Comparison of ENCODE assay signal across 8 cellular contexts in the genomic region with DNA sequence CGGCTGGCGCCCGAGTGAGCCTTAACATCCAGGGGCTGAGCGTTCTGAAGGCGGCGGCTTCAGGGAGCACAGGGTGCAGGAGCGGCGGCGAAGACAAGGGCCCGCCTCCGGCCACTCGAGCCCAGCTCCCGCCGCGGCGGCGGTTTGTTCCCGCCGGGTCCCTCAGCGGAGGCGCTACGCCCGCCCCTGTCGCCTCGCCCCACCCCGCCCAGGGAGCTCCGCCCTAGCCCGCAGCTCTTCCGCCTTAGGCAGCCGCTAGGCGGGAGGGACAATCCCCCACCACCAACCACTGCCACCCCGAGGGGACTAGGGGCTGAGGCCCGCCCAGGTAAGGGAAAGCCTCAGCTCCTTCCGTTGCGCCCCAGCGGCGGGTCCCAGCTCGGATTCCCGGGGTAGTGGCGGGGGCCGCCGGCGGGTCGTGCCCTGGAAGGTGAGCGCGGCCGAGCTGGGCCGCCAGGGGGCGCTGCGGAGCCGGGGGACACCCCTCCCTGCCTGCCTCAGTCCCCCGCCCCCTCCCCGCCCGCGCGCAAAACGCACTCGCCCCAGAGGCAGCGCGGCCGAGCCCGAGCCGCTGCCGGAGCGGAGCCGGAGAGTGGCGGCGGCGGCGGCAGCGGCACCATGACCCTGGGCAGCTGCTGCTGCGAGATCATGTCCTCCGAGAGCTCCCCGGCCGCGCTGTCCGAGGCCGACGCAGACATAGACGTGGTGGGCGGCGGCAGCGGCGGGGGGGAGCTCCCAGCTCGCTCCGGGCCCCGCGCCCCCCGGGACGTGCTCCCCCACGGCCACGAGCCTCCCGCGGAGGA. TPM values are rescaled to one million over a fixed set of nuclear protein-coding genes. Genes with fewer than 3 reads are reported as not detected.
DNase-seq lines count a peak whose midpoint lies in the region; ATAC-seq, FAIRE-seq and TF ChIP-seq lines count a peak whose summit lies in the region.

A gene (plus strand): TSS at position 527 of the 803 bp plus-strand sequence. CDS start 92 bp downstream, at position 619.

- TF ChIP-seq POLR2A in GM10847 (IDR thresholded peaks at IDR 0.05; ENCODE audit: extremely low read depth, insufficient read length) (peak; percentile 51), heart left ventricle (IDR thresholded peaks at IDR 0.05) (peak in 1 of 2 donors; percentile 62), prostate gland (IDR thresholded peaks at IDR 0.05) (peak; percentile 19)

- 0 to 1% (median 1%) methylated on average over 11 to 94 of the region's 94 CpGs for WGBS in heart left ventricle, 4 donors
- under 1% methylated on average over 58 of the region's 94 CpGs for WGBS in prostate gland

- no peaks in the 10 kb centered on the region for H3K9me2 ChIP-seq in MM.1S (replicated peaks; ENCODE audit: insufficient read depth, low read length)

- H3K36me3 ChIP-seq in HEK293 (ENCODE audit: control insufficient read depth in 2 of 2, insufficient read depth in 1 of 2, low read length in 2 of 2) (peaks cover 0 to 34% of the 10 kb centered on the region in 2 experiments; a peak in 1 of 3 replicates), MM.1S (replicated peaks; ENCODE audit: insufficient read depth, low read length) (no peaks in the 10 kb centered on the region), SK-N-MC (ENCODE audit: insufficient read depth, low read length) (no peaks in the 10 kb centered on the region), heart left ventricle (no peaks in the 10 kb centered on the region), prostate gland (no peaks in the 10 kb centered on the region)

- H3K9me3 ChIP-seq in HEK293 (ENCODE audit: control insufficient read depth, insufficient read depth, low read depth, low read length) = no peaks in the 10 kb centered on the region
- no peaks in the 10 kb centered on the region for H3K9me3 ChIP-seq in MM.1S (replicated peaks; ENCODE audit: insufficient read depth, low read length)
- no peaks in the 10 kb centered on the region for H3K9me3 ChIP-seq in SK-N-MC (ENCODE audit: low read depth, low read length)
- H3K9me3 ChIP-seq in heart left ventricle = no peaks in the 10 kb centered on the region
- H3K9me3 ChIP-seq in prostate gland = no peaks in the 10 kb centered on the region

- peak; percentile 90 to 92 for ATAC-seq in activated naive CD4-positive, alpha-beta T cell treated with anti-CD3 and anti-CD28 coated beads, Interleukin-2, amount 50 U/mL, for 72 hours
- ATAC-seq in heart left ventricle = peak; percentile 92 to 95 (median 95)

- H3K27me3 ChIP-seq in MM.1S (replicated peaks; ENCODE audit: insufficient read depth, low read length) (peaks cover 1% of the 10 kb centered on the region; the same call in 1 of the 2 replicates), heart left ventricle (peaks cover 43 to 98% (median 84%) of the 10 kb centered on the region in 9 donors), prostate gland (replicated peaks; ENCODE audit: insufficient read depth) (peaks cover 35% of the 10 kb centered on the region)

- TF ChIP-seq CTCF in HEK293 (tag by site-specific recombination; IDR thresholded peaks at IDR 0.05) = peak; percentile 98
- peak; percentile 74 for TF ChIP-seq CTCF in MM.1S (IDR thresholded peaks at IDR 0.05; ENCODE audit: low read length)
- TF ChIP-seq CTCF in heart left ventricle (IDR thresholded peaks at IDR 0.05) = peak; percentile 92 to 100 (median 98)
- peak; percentile 98 to 99 (median 98) for TF ChIP-seq CTCF in prostate gland (IDR thresholded peaks at IDR 0.05)

- no peaks in the 10 kb centered on the region; the same call in 1 of the 2 replicates for H4K20me1 ChIP-seq in MM.1S (ENCODE audit: insufficient read depth, low read length)

- no peaks in the 10 kb centered on the region for H3F3A ChIP-seq in MM.1S (ENCODE audit: insufficient read depth, low read length)

- peaks cover 28% of the 10 kb centered on the region for H3K79me2 ChIP-seq in MM.1S (ENCODE audit: low read length)

- H3K36me3 Mint-ChIP-seq in activated naive CD4-positive, alpha-beta T cell treated with anti-CD3 and anti-CD28 coated beads, Interleukin-2, amount 50 U/mL, for 72 hours = peaks cover 6 to 21% of the 10 kb centered on the region in 2 donors

- peak within 1 kb of the TSS; percentile 95 for H2AFZ ChIP-seq in MM.1S (ENCODE audit: low read length)

- intact Hi-C loops in heart left ventricle (cut with DNase I) (loop anchor here in 4 of 10 donors (1.0 to 5.0 kb wide), 4 partner anchors 130 to 273 kb away; no protein-coding TSS in a partner anchor), prostate gland (cut with DNase I) (loop anchor here (2.0 to 5.0 kb wide), 2 partner anchors 140 to 273 kb away; no protein-coding TSS in a partner anchor)

- H3K9ac ChIP-seq in MM.1S (ENCODE audit: low read length) (peak within 1 kb of the TSS; percentile 70), SK-N-MC (ENCODE audit: insufficient read length) (peak within 1 kb of the TSS; percentile 82)

- CTCF ChIA-PET in HEK293 (lab: Yijun Ruan, JAX) = interaction anchor here (0.5 to 9.7 kb wide), 67 partner anchors 9 to 954 kb away, joined by 3 to 120 read pairs (median 4); a partner anchor contains a TSS

- FAIRE-seq in urothelium cell line (lab: Jason Lieb, UNC) = peak; percentile 86

- POLR2A ChIA-PET in HEK293 (lab: Yijun Ruan, JAX) = interaction anchor here (0.6 to 3.1 kb wide), 25 partner anchors 9 to 662 kb away, joined by 3 to 26 read pairs (median 4); a partner anchor contains a TSS

- H3K27ac ChIP-seq in HEK293 (ENCODE audit: extremely low read depth, low read depth, low read length) = peak within 1 kb of the TSS; percentile 98
- peak within 1 kb of the TSS; percentile 85; the same call in 1 of the 2 replicates for H3K27ac ChIP-seq in MM.1S (ENCODE audit: low read length)
- peak within 1 kb of the TSS; percentile 56 for H3K27ac ChIP-seq in SK-N-MC
- H3K27ac ChIP-seq in heart left ventricle = peak within 1 kb of the TSS in 11 of 12 donors; percentile 49 to 90 (median 69)
- H3K27ac ChIP-seq in prostate gland = peak within 1 kb of the TSS; percentile 80 to 86

- H3K4me2 ChIP-seq in MM.1S (ENCODE audit: low read depth, low read length) = peak within 1 kb of the TSS; percentile 88

- H3K4me3 ChIP-seq in HEK293 (ENCODE audit: low read depth, low read length) = peak within 1 kb of the TSS; percentile 80
- H3K4me3 ChIP-seq in MM.1S (ENCODE audit: low read length) = peak within 1 kb of the TSS; percentile 92
- peak within 1 kb of the TSS; percentile 97 for H3K4me3 ChIP-seq in SK-N-MC
- peak within 1 kb of the TSS; percentile 36 to 81 (median 70) for H3K4me3 ChIP-seq in heart left ventricle
- peak within 1 kb of the TSS; percentile 47 to 57 for H3K4me3 ChIP-seq in prostate gland

- DNase-seq in MM.1S (peak; percentile 92), SK-N-MC (ENCODE audit: low read depth, low spot score) (no peak), heart left ventricle (peak; percentile 83 to 93 (median 85)), prostate gland (ENCODE audit: low spot score) (peak; percentile 66), urothelium cell line (ENCODE audit: low spot score) (peak; percentile 95)
- DNase-seq in activated naive CD4-positive, alpha-beta T cell treated with anti-CD3 and anti-CD28 coated beads, Interleukin-2, amount 50 U/mL, for 72 hours (ENCODE audit: low spot score in 2 of 2) = peak; percentile 93 to 98

- H3K27ac Mint-ChIP-seq in activated naive CD4-positive, alpha-beta T cell treated with anti-CD3 and anti-CD28 coated beads, Interleukin-2, amount 50 U/mL, for 72 hours = peak within 1 kb of the TSS; percentile 90 to 95

- H3K4me1 ChIP-seq in HEK293 (ENCODE audit: control insufficient read depth, insufficient read depth, low read length) (no peaks in the 10 kb centered on the region), MM.1S (ENCODE audit: low read length) (peaks cover 6% of the 10 kb centered on the region; the same call in 1 of the 2 replicates), heart left ventricle (peaks cover 4 to 55% (median 25%) of the 10 kb centered on the region in 12 donors), prostate gland (replicated peaks) (no peaks in the 10 kb centered on the region)

- no peaks in the 10 kb centered on the region for H3K9me3 Mint-ChIP-seq in activated naive CD4-positive, alpha-beta T cell treated with anti-CD3 and anti-CD28 coated beads, Interleukin-2, amount 50 U/mL, for 72 hours

TF ChIP-seq in HEK293, 187 proteins besides CTCF, POLR2A, EP300 and RAD21 (continues in another document):
- TF ChIP-seq, protein P1, sequence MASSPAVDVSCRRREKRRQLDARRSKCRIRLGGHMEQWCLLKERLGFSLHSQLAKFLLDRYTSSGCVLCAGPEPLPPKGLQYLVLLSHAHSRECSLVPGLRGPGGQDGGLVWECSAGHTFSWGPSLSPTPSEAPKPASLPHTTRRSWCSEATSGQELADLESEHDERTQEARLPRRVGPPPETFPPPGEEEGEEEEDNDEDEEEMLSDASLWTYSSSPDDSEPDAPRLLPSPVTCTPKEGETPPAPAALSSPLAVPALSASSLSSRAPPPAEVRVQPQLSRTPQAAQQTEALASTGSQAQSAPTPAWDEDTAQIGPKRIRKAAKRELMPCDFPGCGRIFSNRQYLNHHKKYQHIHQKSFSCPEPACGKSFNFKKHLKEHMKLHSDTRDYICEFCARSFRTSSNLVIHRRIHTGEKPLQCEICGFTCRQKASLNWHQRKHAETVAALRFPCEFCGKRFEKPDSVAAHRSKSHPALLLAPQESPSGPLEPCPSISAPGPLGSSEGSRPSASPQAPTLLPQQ (tag by site-specific recombination; IDR thresholded peaks at IDR 0.05) = peak; percentile 85
- no peak for TF ChIP-seq ZNF132 (tag by site-specific recombination; IDR thresholded peaks at IDR 0.05; ENCODE audit: borderline replicate concordance)
- TF ChIP-seq ZNF114 (tag by site-specific recombination; IDR thresholded peaks at IDR 0.05) = no peak
- TF ChIP-seq, protein P2, sequence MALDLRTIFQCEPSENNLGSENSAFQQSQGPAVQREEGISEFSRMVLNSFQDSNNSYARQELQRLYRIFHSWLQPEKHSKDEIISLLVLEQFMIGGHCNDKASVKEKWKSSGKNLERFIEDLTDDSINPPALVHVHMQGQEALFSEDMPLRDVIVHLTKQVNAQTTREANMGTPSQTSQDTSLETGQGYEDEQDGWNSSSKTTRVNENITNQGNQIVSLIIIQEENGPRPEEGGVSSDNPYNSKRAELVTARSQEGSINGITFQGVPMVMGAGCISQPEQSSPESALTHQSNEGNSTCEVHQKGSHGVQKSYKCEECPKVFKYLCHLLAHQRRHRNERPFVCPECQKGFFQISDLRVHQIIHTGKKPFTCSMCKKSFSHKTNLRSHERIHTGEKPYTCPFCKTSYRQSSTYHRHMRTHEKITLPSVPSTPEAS (tag by site-specific recombination; IDR thresholded peaks at IDR 0.05) = no peak

RNA-seq across cellular contexts. Expression of the gene that starts here (rescaled TPM):
- total RNA-seq in activated naive CD4-positive, alpha-beta T cell treated with anti-CD3 and anti-CD28 coated beads, Interleukin-2, amount 50 U/mL, for 72 hours = under 1 TPM; 0.09 to 0.18 TPM
- under 1 TPM in 5 of 9 donors, not detected in 4; 0.05 to 0.14 (median 0.12) TPM for total RNA-seq in heart left ventricle
- polyA plus RNA-seq in heart left ventricle = under 1 TPM; 0.01 to 0.04 TPM
- total RNA-seq in prostate gland = 1 to 10 TPM; 1.2 to 1.8 TPM

Comparison
In these comparisons a context has a peak if more than half of its experiments do, and no peak if none do; other contexts are left out.
1. Peak in DNase-seq and ATAC-seq in activated naive CD4-positive, alpha-beta T cell treated with anti-CD3 and anti-CD28 coated beads, Interleukin-2, amount 50 U/mL, for 72 hours; RNA of the gene not detected or under 1 TPM.
2. Peak in DNase-seq, ATAC-seq, H3K4me3 ChIP-seq and H3K27ac ChIP-seq in heart left ventricle; RNA of the gene not detected or under 1 TPM.